Comparison of ENCODE assay signal across 27 cellular contexts in genomic region chr2:159449504-159450124, GRCh38.
DNase-seq lines count a peak whose midpoint lies in the region; ATAC-seq and TF ChIP-seq lines count a peak whose summit lies in the region.
"Had no signal": no experiment of that assay in that cellular context is flagged by ENCODE, and none has a peak within 500 bp of the region (broad histone marks: within the 10 kb centered on the region; RNA-seq: fewer than 3 reads in every experiment).

No MANE protein-coding gene starts in this region.

- H3K4me3 Mint-ChIP-seq in endodermal cell, result no peak overlapping the region
- H3K4me3 Mint-ChIP-seq in osteocyte (ENCODE audit: unreplicated experiment), result no peak overlapping the region
- H3K4me3 Mint-ChIP-seq: activated CD4-positive, alpha-beta T cell treated with anti-CD3 and anti-CD28 coated beads for 36 hours; CD4-positive, alpha-beta T cell; T-helper 17 cell had no signal

- H3K27me3 Mint-ChIP-seq in endodermal cell (ENCODE audit: insufficient read depth) (no peaks in the 10 kb centered on the region), osteocyte (ENCODE audit: unreplicated experiment) (no peaks in the 10 kb centered on the region)
- H3K27me3 Mint-ChIP-seq: activated CD4-positive, alpha-beta T cell treated with anti-CD3 and anti-CD28 coated beads for 36 hours; CD4-positive, alpha-beta T cell; T-helper 17 cell had no signal

- 0% methylated on average over 1 of the region's 1 CpG; no CpG with 5 or more reads in 1 of the 2 experiments for WGBS in endodermal cell (ENCODE audit: insufficient coverage in 1 of 2, insufficient read length in 1 of 2), 2 experiments
- WGBS in gastroesophageal sphincter (ENCODE audit: low coverage in 1 of 2), 2 donors, result 0% methylated on average over 1 of the region's 1 CpG

- H3K27ac Mint-ChIP-seq in endodermal cell (peak overlapping the region; percentile 78), osteocyte (ENCODE audit: unreplicated experiment) (peak overlapping the region; percentile 16)
- H3K27ac Mint-ChIP-seq: activated CD4-positive, alpha-beta T cell treated with anti-CD3 and anti-CD28 coated beads for 36 hours; CD4-positive, alpha-beta T cell; T-helper 17 cell had no signal

- H3K27me3 ChIP-seq in endodermal cell (ENCODE audit: control insufficient read depth, insufficient read depth, low read length, poor library complexity, severe bottlenecking) (no peaks in the 10 kb centered on the region), lower lobe of right lung (ENCODE audit: low read depth) (no peaks in the 10 kb centered on the region), gastroesophageal sphincter (no peaks in the 10 kb centered on the region)
- H3K27me3 ChIP-seq: adrenal gland, brain microvascular endothelial cell, esophagus muscularis mucosa, hepatocyte had no signal

- H3K4me3 ChIP-seq in HEK293 (ENCODE audit: low read depth, low read length) (no peak overlapping the region), endodermal cell (ENCODE audit: low read length) (no peak overlapping the region), lower lobe of right lung (no peak overlapping the region), gastroesophageal sphincter (no peak overlapping the region)
- H3K4me3 ChIP-seq: adrenal gland, esophagus muscularis mucosa, hepatocyte, SK-N-MC, thoracic aorta had no signal

- peaks cover 6% of the 10 kb centered on the region; the same call in 1 of the 2 replicates for H3K4me1 ChIP-seq in HEK293 (ENCODE audit: control insufficient read depth, insufficient read depth, low read length)
- no peaks in the 10 kb centered on the region for H3K4me1 ChIP-seq in endodermal cell (ENCODE audit: control insufficient read depth, insufficient read depth, low read length)
- no peaks in the 10 kb centered on the region for H3K4me1 ChIP-seq in lower lobe of right lung
- no peaks in the 10 kb centered on the region for H3K4me1 ChIP-seq in gastroesophageal sphincter

- H3K9ac ChIP-seq in endodermal cell (ENCODE audit: extremely low read depth, low read length, poor library complexity, severe bottlenecking), result no peak overlapping the region

- H3K36me3 Mint-ChIP-seq in endodermal cell (ENCODE audit: low read depth), result peaks cover 41% of the 10 kb centered on the region
- peaks cover 43% of the 10 kb centered on the region for H3K36me3 Mint-ChIP-seq in osteocyte (ENCODE audit: unreplicated experiment)

- intact Hi-C loops in lower lobe of right lung (cut with DNase I), result no loop called here

- CTCF ChIA-PET in HEK293 (lab: Yijun Ruan, JAX), result no interaction called here

- H3K27ac ChIP-seq in HEK293 (ENCODE audit: extremely low read depth, low read depth, low read length) (no peak overlapping the region), endodermal cell (ENCODE audit: low read depth, low read length) (peak overlapping the region; percentile 85), lower lobe of right lung (no peak overlapping the region), gastroesophageal sphincter (no peak overlapping the region)
- H3K27ac ChIP-seq: adrenal gland, brain microvascular endothelial cell, esophagus muscularis mucosa, hepatocyte, RWPE1, SK-N-MC, thoracic aorta had no signal

- no peak for TF ChIP-seq CTCF in HEK293 (tag by site-specific recombination; IDR thresholded peaks at IDR 0.05)
- no peak for TF ChIP-seq CTCF in endodermal cell (conservative IDR thresholded peaks at IDR 0.05)
- TF ChIP-seq CTCF in osteocyte (IDR thresholded peaks at IDR 0.05), result no peak
- no peak for TF ChIP-seq CTCF in lower lobe of right lung (IDR thresholded peaks at IDR 0.05)
- no peak for TF ChIP-seq CTCF in gastroesophageal sphincter (IDR thresholded peaks at IDR 0.05)

- H3K9me3 ChIP-seq in HEK293 (ENCODE audit: control insufficient read depth, insufficient read depth, low read depth, low read length), result no peaks in the 10 kb centered on the region
- no peaks in the 10 kb centered on the region for H3K9me3 ChIP-seq in endodermal cell (ENCODE audit: control insufficient read depth, low read length)
- no peaks in the 10 kb centered on the region for H3K9me3 ChIP-seq in lower lobe of right lung
- H3K9me3 ChIP-seq in gastroesophageal sphincter, result no peaks in the 10 kb centered on the region
- H3K9me3 ChIP-seq: adrenal gland, esophagus muscularis mucosa, thoracic aorta had no signal

- H3K9me3 Mint-ChIP-seq in endodermal cell (no peaks in the 10 kb centered on the region), osteocyte (ENCODE audit: unreplicated experiment) (no peaks in the 10 kb centered on the region)
- H3K9me3 Mint-ChIP-seq: CD4-positive, alpha-beta T cell had no signal

- POLR2A ChIA-PET in HEK293 (lab: Yijun Ruan, JAX), result interaction anchor here (0.7 kb wide), 1 partner anchor 419 kb away, joined by 5 read pairs; no protein-coding TSS in a partner anchor

- H3K4me1 Mint-ChIP-seq in endodermal cell (peaks cover 3% of the 10 kb centered on the region), osteocyte (ENCODE audit: unreplicated experiment) (peaks cover 13% of the 10 kb centered on the region)
- H3K4me1 Mint-ChIP-seq: activated CD4-positive, alpha-beta T cell treated with anti-CD3 and anti-CD28 coated beads for 36 hours; T-helper 17 cell had no signal

- no peak for TF ChIP-seq POLR2A in gastroesophageal sphincter (IDR thresholded peaks at IDR 0.05)

- DNase-seq in NCI-H146 treated with DMSO at 0.1 percent for 48 hours (lab: John Stamatoyannopoulos, UW; ENCODE audit: unreplicated experiment) (peak; percentile 43), endodermal cell (no peak), osteocyte (ENCODE audit: extremely low spot score, unreplicated experiment) (no peak), lower lobe of right lung (no peak)
- DNase-seq: activated CD4-positive, alpha-beta T cell treated with anti-CD3 and anti-CD28 coated beads for 36 hours; activated CD8-positive, alpha-beta memory T cell treated with anti-CD3 and anti-CD28 coated beads for 24 hours; activated T-cell treated with anti-CD3 and anti-CD28 coated beads, Interleukin-2, amount 50 U/mL, for 1 hour; adrenal gland; brain microvascular endothelial cell; CD4-positive, alpha-beta T cell; effector memory CD4-positive, alpha-beta T cell; Kasumi-1; left ventricle myocardium superior; NCI-H1048; NCI-H187 treated with DMSO at 0.1 percent for 48 hours; NCI-H510A; stimulated activated naive CD8-positive, alpha-beta T cell treated with anti-CD3 and anti-CD28 coated beads, Interleukin-15, Interleukin-2, amounts not matched to agents 100 U/mL and 50 U/mL, for 24 hours; T-helper 17 cell had no signal

- no peak for TF ChIP-seq EP300 in gastroesophageal sphincter (IDR thresholded peaks at IDR 0.05)

- no peak for ATAC-seq in lower lobe of right lung
- no peak for ATAC-seq in HG03159 (IDR thresholded peaks at IDR 0.05; ENCODE audit: unreplicated experiment)
- ATAC-seq in gastroesophageal sphincter, result no peak
- ATAC-seq: activated CD4-positive, alpha-beta T cell treated with anti-CD3 and anti-CD28 coated beads for 36 hours; left ventricle myocardium superior; sciatic nerve; stimulated activated naive CD8-positive, alpha-beta T cell treated with anti-CD3 and anti-CD28 coated beads, Interleukin-15, Interleukin-2, amounts not matched to agents 100 U/mL and 50 U/mL, for 24 hours; T-helper 17 cell had no signal

- H3K36me3 ChIP-seq in HEK293 (ENCODE audit: control insufficient read depth in 2 of 2, insufficient read depth in 1 of 2, low read length in 2 of 2) (peaks cover 4 to 20% of the 10 kb centered on the region in 2 experiments; a peak in 2 of 3 replicates), endodermal cell (ENCODE audit: control insufficient read depth, insufficient read depth, low read length) (peaks cover 39% of the 10 kb centered on the region), lower lobe of right lung (peaks cover 35% of the 10 kb centered on the region), gastroesophageal sphincter (peaks cover 0 to 35% of the 10 kb centered on the region in 2 donors)

TF ChIP-seq in HEK293, 187 proteins besides CTCF, POLR2A, EP300 and RAD21:
- TF ChIP-seq, protein P1, sequence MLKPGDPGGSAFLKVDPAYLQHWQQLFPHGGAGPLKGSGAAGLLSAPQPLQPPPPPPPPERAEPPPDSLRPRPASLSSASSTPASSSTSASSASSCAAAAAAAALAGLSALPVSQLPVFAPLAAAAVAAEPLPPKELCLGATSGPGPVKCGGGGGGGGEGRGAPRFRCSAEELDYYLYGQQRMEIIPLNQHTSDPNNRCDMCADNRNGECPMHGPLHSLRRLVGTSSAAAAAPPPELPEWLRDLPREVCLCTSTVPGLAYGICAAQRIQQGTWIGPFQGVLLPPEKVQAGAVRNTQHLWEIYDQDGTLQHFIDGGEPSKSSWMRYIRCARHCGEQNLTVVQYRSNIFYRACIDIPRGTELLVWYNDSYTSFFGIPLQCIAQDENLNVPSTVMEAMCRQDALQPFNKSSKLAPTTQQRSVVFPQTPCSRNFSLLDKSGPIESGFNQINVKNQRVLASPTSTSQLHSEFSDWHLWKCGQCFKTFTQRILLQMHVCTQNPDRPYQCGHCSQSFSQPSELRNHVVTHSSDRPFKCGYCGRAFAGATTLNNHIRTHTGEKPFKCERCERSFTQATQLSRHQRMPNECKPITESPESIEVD (tag by site-specific recombination; IDR thresholded peaks at IDR 0.05), result peak; percentile 78
- peak; percentile 65; the same call in 1 of the 2 replicates for TF ChIP-seq FEZF1 (tag by site-specific recombination; IDR thresholded peaks at IDR 0.05)
- 0 out of 2 replicates have a peak, but pooled peaks have one; percentile 13 for TF ChIP-seq ZBTB44 (tag by site-specific recombination; IDR thresholded peaks at IDR 0.05)
- TF ChIP-seq ZNF140 (tag by site-specific recombination; IDR thresholded peaks at IDR 0.05), result no peak
